Comparison of ENCODE assay signal across 23 cellular contexts in genomic region chr12:6428326-6428725, GRCh38. TPM values are rescaled to one million over a fixed set of nuclear protein-coding genes. Genes with fewer than 3 reads are reported as not detected.
DNase-seq lines count a peak whose midpoint lies in the region; ATAC-seq, FAIRE-seq and TF ChIP-seq lines count a peak whose summit lies in the region.
"Had no signal": no experiment of that assay in that cellular context is flagged by ENCODE, and none has a peak within 500 bp of the region (broad histone marks: within the 10 kb centered on the region; RNA-seq: fewer than 3 reads in every experiment).

No MANE protein-coding gene starts in this region.

- H3K4me3 ChIP-seq in spleen: no peak overlapping the region
- H3K4me3 ChIP-seq: heart left ventricle, right atrium auricular region had no signal

- H3K27ac Mint-ChIP-seq in activated CD4-positive, alpha-beta T cell treated with anti-CD3 and anti-CD28 coated beads, Interleukin-2, amount 10 ng/mL, durations not matched to agents 24 days and 14 days: peak overlapping the region; percentile 100
- peak overlapping the region; percentile 92 for H3K27ac Mint-ChIP-seq in activated CD8-positive, alpha-beta T cell treated with anti-CD3 and anti-CD28 coated beads for 36 hours

- POLR2A ChIA-PET in activated CD8-positive, alpha-beta T cell treated with anti-CD3 and anti-CD28 coated beads for 36 hours (lab: Charles Lee): interaction anchor here (0.6 to 8.0 kb wide), 7 partner anchors 16 to 109 kb away, joined by 3 to 104 read pairs (median 8); partner anchors contain the start of genes CD27, GAPDH, TAPBPL and VAMP1

- H3K4me1 ChIP-seq in spleen: peaks cover 24 to 93% (median 67%) of the 10 kb centered on the region in 6 donors

- 50 to 73% (median 64%) methylated on average over 3 of the region's 3 CpGs for WGBS in spleen, 5 donors

- no peak for ATAC-seq in activated CD8-positive, alpha-beta T cell treated with anti-CD3 and anti-CD28 coated beads for 36 hours
- ATAC-seq: heart left ventricle, Right ventricle myocardium inferior had no signal

- TF ChIP-seq CTCF in activated CD8-positive, alpha-beta T cell treated with anti-CD3 and anti-CD28 coated beads for 36 hours (IDR thresholded peaks at IDR 0.05): no peak
- no peak for TF ChIP-seq CTCF in spleen (IDR thresholded peaks at IDR 0.05 in 8 of 11, conservative IDR thresholded peaks at IDR 0.05 in 3 of 11)

- no peaks in the 10 kb centered on the region for H3K27me3 ChIP-seq in spleen (replicated peaks in 1 of 7)
- H3K27me3 ChIP-seq: brain microvascular endothelial cell, heart left ventricle, right atrium auricular region had no signal

- no peaks in the 10 kb centered on the region for H3K9me3 Mint-ChIP-seq in activated CD4-positive, alpha-beta T cell treated with anti-CD3 and anti-CD28 coated beads, Interleukin-2, amount 10 ng/mL, durations not matched to agents 24 days and 14 days
- no peaks in the 10 kb centered on the region for H3K9me3 Mint-ChIP-seq in activated CD8-positive, alpha-beta T cell treated with anti-CD3 and anti-CD28 coated beads for 36 hours
- H3K9me3 Mint-ChIP-seq: immature natural killer cell had no signal

- H3K27me3 Mint-ChIP-seq in activated CD4-positive, alpha-beta T cell treated with anti-CD3 and anti-CD28 coated beads, Interleukin-2, amount 10 ng/mL, durations not matched to agents 24 days and 14 days: no peaks in the 10 kb centered on the region
- H3K27me3 Mint-ChIP-seq in activated CD8-positive, alpha-beta T cell treated with anti-CD3 and anti-CD28 coated beads for 36 hours: no peaks in the 10 kb centered on the region

- CTCF ChIA-PET in activated CD8-positive, alpha-beta T cell treated with anti-CD3 and anti-CD28 coated beads for 36 hours (lab: Charles Lee): interaction anchor here (0.8 to 8.2 kb wide), 6 partner anchors 15 to 109 kb away, joined by 3 to 145 read pairs (median 46); partner anchors contain the start of genes CD27 and VAMP1

- no peaks in the 10 kb centered on the region for H3K9me3 ChIP-seq in spleen
- H3K9me3 ChIP-seq: heart left ventricle, right atrium auricular region had no signal

- H3K4me3 Mint-ChIP-seq in activated CD4-positive, alpha-beta T cell treated with anti-CD3 and anti-CD28 coated beads, Interleukin-2, amount 10 ng/mL, durations not matched to agents 24 days and 14 days: no peak overlapping the region
- H3K4me3 Mint-ChIP-seq in activated CD8-positive, alpha-beta T cell treated with anti-CD3 and anti-CD28 coated beads for 36 hours: peak overlapping the region; percentile 21
- H3K4me3 Mint-ChIP-seq: immature natural killer cell had no signal

- TF ChIP-seq POLR2A in spleen (IDR thresholded peaks at IDR 0.05): no peak

- peak; percentile 53 for FAIRE-seq in GM18507 (lab: Jason Lieb, UNC)

- DNase-seq in activated CD4-positive, alpha-beta T cell treated with anti-CD3 and anti-CD28 coated beads, Interleukin-2, amount 10 ng/mL, durations not matched to agents 24 days and 14 days: no peak
- no peak for DNase-seq in activated CD4-positive, alpha-beta T cell treated with anti-CD3 and anti-CD28 coated beads for 4 hours
- no peak for DNase-seq in GM18507 (ENCODE audit: extremely low spot score, insufficient read length, low read depth)
- DNase-seq in activated CD8-positive, alpha-beta T cell treated with anti-CD3 and anti-CD28 coated beads for 36 hours: no peak
- DNase-seq in spleen: no peak
- no peak for DNase-seq in foreskin melanocyte
- no peak for DNase-seq in SK-N-DZ (ENCODE audit: low spot score)
- DNase-seq in mesenteric fat pad (ENCODE audit: low spot score): no peak
- DNase-seq: brain microvascular endothelial cell; C1 segment of cervical spinal cord; cortex of kidney; heart left ventricle; immature natural killer cell; NCI-H1417 treated with DMSO at 0.1 percent for 48 hours; NCI-H524 treated with DMSO at 0.1 percent for 48 hours; occipital lobe; stimulated activated CD4-positive, alpha-beta T cell treated with anti-CD3 and anti-CD28 coated beads, Interleukin-15, amount 100 ng/mL, for 24 hours; trophoblast cell; WERI-Rb-1 had no signal

- H3K36me3 ChIP-seq in spleen: no peaks in the 10 kb centered on the region
- H3K36me3 ChIP-seq: brain microvascular endothelial cell, heart left ventricle, right atrium auricular region, WERI-Rb-1 had no signal

- H3K4me1 Mint-ChIP-seq in activated CD4-positive, alpha-beta T cell treated with anti-CD3 and anti-CD28 coated beads, Interleukin-2, amount 10 ng/mL, durations not matched to agents 24 days and 14 days: peaks cover 61% of the 10 kb centered on the region
- H3K4me1 Mint-ChIP-seq in activated CD8-positive, alpha-beta T cell treated with anti-CD3 and anti-CD28 coated beads for 36 hours (ENCODE audit: low read depth): peaks cover 73% of the 10 kb centered on the region

- intact Hi-C loops in activated CD4-positive, alpha-beta T cell treated with anti-CD3 and anti-CD28 coated beads, Interleukin-2, amount 10 ng/mL, durations not matched to agents 24 days and 14 days (cut with micrococcal nuclease): loop anchor here (5.0 kb wide), 1 partner anchor 91 kb away; no protein-coding TSS in a partner anchor
- intact Hi-C loops in activated CD8-positive, alpha-beta T cell treated with anti-CD3 and anti-CD28 coated beads for 36 hours (cut with micrococcal nuclease): loop anchor here (5.0 to 10.0 kb wide), 2 partner anchors 94 to 109 kb away; no protein-coding TSS in a partner anchor
- intact Hi-C loops in spleen (cut with DNase I; ENCODE audit: low total_unique reads): loop anchor here (5.0 kb wide), 1 partner anchor 34 kb away; no protein-coding TSS in a partner anchor

- H3K27ac ChIP-seq in spleen: peak overlapping the region in 7 of 8 donors; percentile 37 to 88 (median 82)
- H3K27ac ChIP-seq: brain microvascular endothelial cell, right atrium auricular region, WERI-Rb-1 had no signal

- H3K36me3 Mint-ChIP-seq in activated CD4-positive, alpha-beta T cell treated with anti-CD3 and anti-CD28 coated beads, Interleukin-2, amount 10 ng/mL, durations not matched to agents 24 days and 14 days (ENCODE audit: low read depth): no peaks in the 10 kb centered on the region
- no peaks in the 10 kb centered on the region for H3K36me3 Mint-ChIP-seq in activated CD8-positive, alpha-beta T cell treated with anti-CD3 and anti-CD28 coated beads for 36 hours (ENCODE audit: low read depth)
- H3K36me3 Mint-ChIP-seq: immature natural killer cell had no signal

RNA-seq across cellular contexts. Expression of gene CD27, which starts 16.4 kb away (rescaled TPM):
- 74.0 and 77.7 TPM in 2 replicates for total RNA-seq in activated CD4-positive, alpha-beta T cell treated with anti-CD3 and anti-CD28 coated beads, Interleukin-2, amount 10 ng/mL, durations not matched to agents 24 days and 14 days
- total RNA-seq in activated CD8-positive, alpha-beta T cell treated with anti-CD3 and anti-CD28 coated beads for 36 hours: 100 to 1,000 TPM; 160 to 164 TPM
- total RNA-seq in spleen (10 to 100 TPM; 49.2 to 97.2 (median 59.2) TPM), mesenteric fat pad (not detected)
- 100 to 1,000 TPM; 128 to 193 (median 178) TPM for polyA plus RNA-seq in spleen
- polyA plus RNA-seq in SK-N-DZ (2014; cell fraction: cytosol; rRNA removed): 0.09 TPM in 1 of 2 replicates, not detected in the other
- polyA plus RNA-seq in SK-N-DZ (2014; cell fraction: nucleus; rRNA removed): 0.36 TPM in 1 of 2 replicates, not detected in the other
- total RNA-seq: A172, Right ventricle myocardium inferior had no signal

RNA-seq across cellular contexts. Expression of gene TAPBPL, which starts 23.5 kb away (rescaled TPM):
- total RNA-seq in activated CD4-positive, alpha-beta T cell treated with anti-CD3 and anti-CD28 coated beads, Interleukin-2, amount 10 ng/mL, durations not matched to agents 24 days and 14 days: 31.9 and 33.0 TPM in 2 replicates
- total RNA-seq in activated CD8-positive, alpha-beta T cell treated with anti-CD3 and anti-CD28 coated beads for 36 hours: 10 to 100 TPM; 23.3 to 28.0 TPM
- total RNA-seq in spleen: 10 to 100 TPM; 35.6 to 50.1 (median 42.0) TPM
- polyA plus RNA-seq in spleen: 10 to 100 TPM; 15.0 to 17.1 (median 15.9) TPM
- polyA plus RNA-seq in SK-N-DZ (2014; cell fraction: cytosol; rRNA removed): 3.6 and 3.8 TPM in 2 replicates
- 4.5 and 6.7 TPM in 2 replicates for polyA plus RNA-seq in SK-N-DZ (2014; cell fraction: nucleus; rRNA removed)
- 13.0 TPM for total RNA-seq in mesenteric fat pad

RNA-seq across cellular contexts. Expression of gene VAMP1, which starts 42.2 kb away (rescaled TPM):
- total RNA-seq in activated CD4-positive, alpha-beta T cell treated with anti-CD3 and anti-CD28 coated beads, Interleukin-2, amount 10 ng/mL, durations not matched to agents 24 days and 14 days: 50.0 and 51.2 TPM in 2 replicates
- total RNA-seq in activated CD8-positive, alpha-beta T cell treated with anti-CD3 and anti-CD28 coated beads for 36 hours: 10 to 100 TPM; 50.0 to 51.2 TPM
- total RNA-seq in spleen: 10 to 100 TPM; 18.5 to 32.5 (median 24.2) TPM
- 10 to 100 TPM; 11.0 to 20.7 (median 17.9) TPM for polyA plus RNA-seq in spleen
- polyA plus RNA-seq in SK-N-DZ (2014; cell fraction: cytosol; rRNA removed): 4.7 and 4.8 TPM in 2 replicates
- 33.8 and 42.5 TPM in 2 replicates for polyA plus RNA-seq in SK-N-DZ (2014; cell fraction: nucleus; rRNA removed)
- 5.8 TPM for total RNA-seq in mesenteric fat pad

RNA-seq across cellular contexts. Expression of gene LTBR, which starts 44.4 kb away (rescaled TPM):
- 1.7 and 2.1 TPM in 2 replicates for total RNA-seq in activated CD4-positive, alpha-beta T cell treated with anti-CD3 and anti-CD28 coated beads, Interleukin-2, amount 10 ng/mL, durations not matched to agents 24 days and 14 days
- total RNA-seq in activated CD8-positive, alpha-beta T cell treated with anti-CD3 and anti-CD28 coated beads for 36 hours: 1 to 10 TPM; 1.5 to 1.6 TPM
- total RNA-seq in spleen (100 to 1,000 TPM in 3 of 7 donors, 10 to 100 TPM in 4; 49.0 to 155 (median 87.8) TPM), mesenteric fat pad (161 TPM)
- 10 to 100 TPM; 14.4 to 29.2 (median 15.7) TPM for polyA plus RNA-seq in spleen
- polyA plus RNA-seq in SK-N-DZ (2014; cell fraction: cytosol; rRNA removed): 10.8 and 12.9 TPM in 2 replicates
- polyA plus RNA-seq in SK-N-DZ (2014; cell fraction: nucleus; rRNA removed): 10.8 and 14.2 TPM in 2 replicates
- total RNA-seq: A172 had no signal

RNA-seq across cellular contexts. Expression of gene SCNN1A, which starts 53.0 kb away (rescaled TPM):
- not detected in 2 replicates for total RNA-seq in activated CD4-positive, alpha-beta T cell treated with anti-CD3 and anti-CD28 coated beads, Interleukin-2, amount 10 ng/mL, durations not matched to agents 24 days and 14 days
- total RNA-seq in activated CD8-positive, alpha-beta T cell treated with anti-CD3 and anti-CD28 coated beads for 36 hours: 1 to 10 TPM; 2.3 to 3.8 TPM
- total RNA-seq in spleen (1 to 10 TPM in 6 of 7 donors, under 1 TPM in 1; 0.84 to 8.6 (median 2.0) TPM), mesenteric fat pad (3.3 TPM)
- polyA plus RNA-seq in spleen: under 1 TPM; 0.17 to 0.22 (median 0.18) TPM
- not detected in 2 replicates for polyA plus RNA-seq in SK-N-DZ (2014; cell fraction: cytosol; rRNA removed)
- polyA plus RNA-seq in SK-N-DZ (2014; cell fraction: nucleus; rRNA removed): not detected in 2 replicates
- total RNA-seq: occipital lobe; T-helper 1 cell treated with Interleukin-12 subunit alpha and Interleukin-12 subunit beta and Interleukin-4 antibody, amounts not matched to agents 30 ng/mL and 1 ng/mL, for 36 hours had no signal

Comparison
In these comparisons a context has a peak if more than half of its experiments do, and no peak if none do; other contexts are left out.
1. RNA of gene CD27, which starts 16.4 kb away (total RNA-seq): 160 to 164 TPM in activated CD8-positive, alpha-beta T cell treated with anti-CD3 and anti-CD28 coated beads for 36 hours, 74.0 to 77.7 TPM in activated CD4-positive, alpha-beta T cell treated with anti-CD3 and anti-CD28 coated beads, Interleukin-2, amount 10 ng/mL, durations not matched to agents 24 days and 14 days and 49.2 to 97.2 TPM in spleen; not detected in mesenteric fat pad (single experiment); every median in the first group is over 10 times any median in the second.